ENCODE assay signal across 1 cellular context in the genomic region with DNA sequence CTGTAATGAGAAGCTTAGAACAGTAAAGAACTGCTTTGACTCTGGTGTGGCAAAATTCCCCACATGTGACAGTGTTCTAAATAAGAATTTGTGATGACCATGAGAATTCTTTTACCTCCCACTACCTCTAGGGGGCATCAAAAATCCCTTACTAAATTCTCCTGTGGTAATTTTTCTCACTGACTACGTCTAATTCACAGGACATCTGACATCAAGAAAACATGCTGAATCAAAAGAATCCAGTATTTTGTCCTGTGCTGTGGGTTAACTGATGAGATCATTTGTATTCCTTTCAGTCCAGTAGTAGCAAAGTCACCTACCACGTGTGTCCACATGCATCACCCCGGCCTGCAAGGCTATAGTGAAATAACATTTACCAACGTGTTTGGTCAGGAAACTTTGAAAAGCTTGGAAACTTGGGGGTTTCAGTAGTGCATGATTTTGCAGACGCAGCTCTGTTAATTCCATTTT.
TF ChIP-seq lines count a peak whose summit lies in the region.

No MANE protein-coding gene starts in this region.

TF ChIP-seq in K562, 482 proteins besides CTCF, POLR2A, EP300 and RAD21 (continued from another document):
- TF ChIP-seq, protein P1, sequence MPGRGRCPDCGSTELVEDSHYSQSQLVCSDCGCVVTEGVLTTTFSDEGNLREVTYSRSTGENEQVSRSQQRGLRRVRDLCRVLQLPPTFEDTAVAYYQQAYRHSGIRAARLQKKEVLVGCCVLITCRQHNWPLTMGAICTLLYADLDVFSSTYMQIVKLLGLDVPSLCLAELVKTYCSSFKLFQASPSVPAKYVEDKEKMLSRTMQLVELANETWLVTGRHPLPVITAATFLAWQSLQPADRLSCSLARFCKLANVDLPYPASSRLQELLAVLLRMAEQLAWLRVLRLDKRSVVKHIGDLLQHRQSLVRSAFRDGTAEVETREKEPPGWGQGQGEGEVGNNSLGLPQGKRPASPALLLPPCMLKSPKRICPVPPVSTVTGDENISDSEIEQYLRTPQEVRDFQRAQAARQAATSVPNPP (IDR thresholded peaks at IDR 0.05; ENCODE audit: borderline replicate concordance, insufficient read depth, insufficient read length), result no peak
- TF ChIP-seq ARHGAP35 (IDR thresholded peaks at IDR 0.05; ENCODE audit: partially characterized antibody), result no peak
- TF ChIP-seq, protein P2, sequence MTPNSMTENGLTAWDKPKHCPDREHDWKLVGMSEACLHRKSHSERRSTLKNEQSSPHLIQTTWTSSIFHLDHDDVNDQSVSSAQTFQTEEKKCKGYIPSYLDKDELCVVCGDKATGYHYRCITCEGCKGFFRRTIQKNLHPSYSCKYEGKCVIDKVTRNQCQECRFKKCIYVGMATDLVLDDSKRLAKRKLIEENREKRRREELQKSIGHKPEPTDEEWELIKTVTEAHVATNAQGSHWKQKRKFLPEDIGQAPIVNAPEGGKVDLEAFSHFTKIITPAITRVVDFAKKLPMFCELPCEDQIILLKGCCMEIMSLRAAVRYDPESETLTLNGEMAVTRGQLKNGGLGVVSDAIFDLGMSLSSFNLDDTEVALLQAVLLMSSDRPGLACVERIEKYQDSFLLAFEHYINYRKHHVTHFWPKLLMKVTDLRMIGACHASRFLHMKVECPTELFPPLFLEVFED (CRISPR knock-in tag; conservative IDR thresholded peaks at IDR 0.05), result no peak
